In genomic region chr3:81033690-81034089, GRCh38 we compare ENCODE assay signal across 16 cellular contexts.
DNase-seq lines count a peak whose midpoint lies in the region; ATAC-seq, FAIRE-seq and TF ChIP-seq lines count a peak whose summit lies in the region.
"Had no signal": no experiment of that assay in that cellular context is flagged by ENCODE, and none has a peak within 500 bp of the region (broad histone marks: within the 10 kb centered on the region; RNA-seq: fewer than 3 reads in every experiment).

No MANE protein-coding gene starts in this region.

- intact Hi-C loops in vagina (cut with DNase I) (no loop called here), sciatic nerve (cut with DNase I) (no loop called here)

- no peak overlapping the region for H3K4me3 ChIP-seq in vagina
- H3K4me3 ChIP-seq: GM12878, GM23248, HAP-1 had no signal

- peak; percentile 8 for DNase-seq in Ammon's horn (ENCODE audit: low spot score)
- peak; percentile 55 for DNase-seq in NCI-H226
- DNase-seq in T-helper 1 cell = no peak
- DNase-seq in stimulated activated CD8-positive, alpha-beta memory T cell treated with anti-CD3 and anti-CD28 coated beads, Interleukin-4, amount 100 ng/mL, for 48 hours = no peak
- no peak for DNase-seq in vagina (ENCODE audit: extremely low spot score in 2 of 2)
- DNase-seq in sciatic nerve (ENCODE audit: low spot score) = no peak
- DNase-seq: 8988T; Caco-2; CD4-positive, alpha-beta T cell; GF-D8; GM23248 had no signal

- no peak for TF ChIP-seq POLR2A in vagina (IDR thresholded peaks at IDR 0.05)

- H3K4me1 ChIP-seq in vagina = no peaks in the 10 kb centered on the region
- H3K4me1 ChIP-seq: Caco-2, HAP-1 had no signal

- FAIRE-seq in islet of Langerhans (lab: Jason Lieb, UNC) = peak; percentile 98
- FAIRE-seq: GM12878 had no signal

- ATAC-seq in SK-N-SH treated with all-trans-retinoic acid at 6 μM for 48 hours (peak; percentile 40; the same call in 2 of the 3 replicates), sciatic nerve (no peak)
- ATAC-seq: GM12878 had no signal

- no peak overlapping the region for H3K27ac ChIP-seq in vagina
- H3K27ac ChIP-seq: C4-2B, GM23248 had no signal

- H3K36me3 ChIP-seq in vagina = no peaks in the 10 kb centered on the region
- H3K36me3 ChIP-seq: HAP-1 had no signal

- TF ChIP-seq CTCF in vagina (IDR thresholded peaks at IDR 0.05) = no peak

- no peaks in the 10 kb centered on the region for H3K27me3 ChIP-seq in vagina

- no peaks in the 10 kb centered on the region for H3K9me3 ChIP-seq in vagina
- H3K9me3 ChIP-seq: Caco-2, HAP-1 had no signal

TF ChIP-seq in SK-N-SH treated with all-trans-retinoic acid at 6 μM for 48 hours, 23 proteins besides CTCF, POLR2A, EP300 and RAD21:
- TF ChIP-seq OSR1 (CRISPR knock-in tag; IDR thresholded peaks at IDR 0.05) (no peak), CREB5 (CRISPR knock-in tag; IDR thresholded peaks at IDR 0.05; ENCODE audit: low read depth) (0 out of 2 replicates have a peak, but pooled peaks have one; percentile 36), TCF4 (CRISPR knock-in tag; IDR thresholded peaks at IDR 0.05; ENCODE audit: borderline replicate concordance) (peak; percentile 27; the same call in 1 of the 2 replicates), ESRRG (CRISPR knock-in tag; IDR thresholded peaks at IDR 0.05) (no peak), ZNF565 (CRISPR knock-in tag; conservative IDR thresholded peaks at IDR 0.05; ENCODE audit: low read depth) (no peak), SNAI2 (CRISPR knock-in tag; IDR thresholded peaks at IDR 0.05) (0 out of 2 replicates have a peak, but pooled peaks have one; percentile 30), POU6F1 (CRISPR knock-in tag; IDR thresholded peaks at IDR 0.05; ENCODE audit: borderline replicate concordance, low read depth) (no peak), ZFP3 (CRISPR knock-in tag; IDR thresholded peaks at IDR 0.05) (no peak), ISL1 (CRISPR knock-in tag; IDR thresholded peaks at IDR 0.05) (peak; percentile 92)

Comparison
In these comparisons a context has a peak if more than half of its experiments do, and no peak if none do; other contexts are left out.
1. DNase-seq: peak in Ammon's horn (single experiment) and NCI-H226 (single experiment); none in T-helper 1 cell (0 of 5), stimulated activated CD8-positive, alpha-beta memory T cell treated with anti-CD3 and anti-CD28 coated beads, Interleukin-4, amount 100 ng/mL, for 48 hours (single experiment), vagina (0 of 2) and sciatic nerve (single experiment).